10 cellular contexts compared by ENCODE assay signal in the genomic region with DNA sequence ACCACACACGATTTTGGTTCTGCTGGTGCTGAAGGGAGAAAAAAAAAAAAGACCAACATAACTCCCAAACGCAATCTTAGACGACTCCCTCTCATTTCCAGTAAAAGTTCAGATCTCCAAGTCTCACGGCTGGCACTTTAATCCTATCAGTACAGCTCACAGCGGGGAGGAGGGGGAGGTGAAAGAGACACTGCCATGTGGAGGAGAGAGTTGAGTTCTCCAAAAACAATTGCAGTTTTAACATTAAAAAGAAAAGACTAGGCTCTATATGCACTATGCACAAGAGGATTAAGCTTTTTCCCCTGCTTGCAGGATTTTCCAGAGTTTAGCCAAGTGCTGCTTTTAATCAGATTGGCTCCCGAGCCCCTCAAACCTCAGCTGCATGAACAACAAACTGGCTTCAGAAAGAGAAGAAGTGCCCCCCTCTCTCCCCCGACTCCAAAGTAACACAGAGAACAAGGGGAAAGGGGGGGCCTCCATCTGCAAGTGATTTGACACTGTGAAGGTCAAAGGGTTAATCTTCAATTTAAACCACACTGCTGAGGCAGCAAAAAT. TPM values are rescaled to one million over a fixed set of nuclear protein-coding genes. Genes with fewer than 3 reads are reported as not detected.
DNase-seq lines count a peak whose midpoint lies in the region; ATAC-seq and TF ChIP-seq lines count a peak whose summit lies in the region.
"Had no signal": no experiment of that assay in that cellular context is flagged by ENCODE, and none has a peak within 500 bp of the region (broad histone marks: within the 10 kb centered on the region; RNA-seq: fewer than 3 reads in every experiment).

No MANE protein-coding gene starts in this region.

- H3K27me3 Mint-ChIP-seq in IgD-negative memory B cell, result no peaks in the 10 kb centered on the region
- no peaks in the 10 kb centered on the region for H3K27me3 Mint-ChIP-seq in stimulated activated naive CD8-positive, alpha-beta T cell treated with anti-CD3 and anti-CD28 coated beads, Interleukin-15, amount 100 ng/mL, for 72 hours

- DNase-seq in smooth muscle cell (lab: John Stamatoyannopoulos, UW; ENCODE audit: unreplicated experiment) (peak; percentile 38), G401 (ENCODE audit: low spot score) (no peak), C1 segment of cervical spinal cord (lab: John Stamatoyannopoulos, UW) (no peak), DMS53 treated with DMSO at 0.1 percent for 48 hours (lab: John Stamatoyannopoulos, UW; ENCODE audit: unreplicated experiment) (no peak)
- no peak for DNase-seq in stimulated activated naive CD8-positive, alpha-beta T cell treated with anti-CD3 and anti-CD28 coated beads, Interleukin-15, amount 100 ng/mL, for 72 hours

- peak overlapping the region; percentile 92 to 97 (median 95) for H3K27ac Mint-ChIP-seq in IgD-negative memory B cell
- H3K27ac Mint-ChIP-seq in stimulated activated naive CD8-positive, alpha-beta T cell treated with anti-CD3 and anti-CD28 coated beads, Interleukin-15, amount 100 ng/mL, for 72 hours, result no peak overlapping the region

- H2AFZ ChIP-seq in smooth muscle cell (ENCODE audit: low read depth), result no peak overlapping the region

- no peaks in the 10 kb centered on the region for H3K9me3 Mint-ChIP-seq in IgD-negative memory B cell
- H3K9me3 Mint-ChIP-seq in stimulated activated naive CD8-positive, alpha-beta T cell treated with anti-CD3 and anti-CD28 coated beads, Interleukin-15, amount 100 ng/mL, for 72 hours, result no peaks in the 10 kb centered on the region

- in situ Hi-C loops in G401 (cut with HindIII; ENCODE audit: low sequenced_read_pairs), result no loop called here

- H3K4me2 ChIP-seq in smooth muscle cell, result peak overlapping the region; percentile 57

- H3K79me2 ChIP-seq in smooth muscle cell (ENCODE audit: low read depth), result peaks cover 5% of the 10 kb centered on the region

- H3K27ac ChIP-seq in VCaP (peak overlapping the region; percentile 51), smooth muscle cell (ENCODE audit: low read depth) (peak overlapping the region; percentile 82)
- H3K27ac ChIP-seq: HL-60 had no signal

- no peaks in the 10 kb centered on the region for H3K36me3 ChIP-seq in iPS-15b (ENCODE audit: control insufficient read depth, insufficient read depth, low read length)
- H3K36me3 ChIP-seq in smooth muscle cell (ENCODE audit: low read depth), result no peaks in the 10 kb centered on the region
- H3K36me3 ChIP-seq: ovary had no signal

- peaks cover 45 to 56% (median 49%) of the 10 kb centered on the region in 3 donors for H3K4me1 Mint-ChIP-seq in IgD-negative memory B cell
- H3K4me1 Mint-ChIP-seq in stimulated activated naive CD8-positive, alpha-beta T cell treated with anti-CD3 and anti-CD28 coated beads, Interleukin-15, amount 100 ng/mL, for 72 hours, result peaks cover 51% of the 10 kb centered on the region

- H3K9me3 ChIP-seq in iPS-15b (ENCODE audit: control insufficient read depth, insufficient read depth, low read length), result no peaks in the 10 kb centered on the region
- H3K9me3 ChIP-seq in smooth muscle cell (replicated peaks; ENCODE audit: low read depth), result no peaks in the 10 kb centered on the region
- H3K9me3 ChIP-seq: ovary had no signal

- H3F3A ChIP-seq in smooth muscle cell (ENCODE audit: low read depth), result peaks cover 35% of the 10 kb centered on the region

- peaks cover 56% of the 10 kb centered on the region for H3K4me1 ChIP-seq in iPS-15b (ENCODE audit: control insufficient read depth, insufficient read depth, low read length)
- H3K4me1 ChIP-seq in smooth muscle cell (ENCODE audit: low read depth), result peaks cover 76% of the 10 kb centered on the region

- no peaks in the 10 kb centered on the region for H4K20me1 ChIP-seq in smooth muscle cell (ENCODE audit: low read depth)

- H3K4me3 ChIP-seq in iPS-15b (ENCODE audit: low read depth, low read length), result peak overlapping the region; percentile 15
- peak overlapping the region; percentile 1 for H3K4me3 ChIP-seq in smooth muscle cell
- H3K4me3 ChIP-seq: ovary had no signal

- no peak for ATAC-seq in stimulated activated naive CD8-positive, alpha-beta T cell treated with anti-CD3 and anti-CD28 coated beads, Interleukin-15, amount 100 ng/mL, for 72 hours

- 17% methylated on average over 7 of the region's 7 CpGs for WGBS in smooth muscle cell (ENCODE audit: low lambda C conversion rate)

- peak overlapping the region in 3 of 4 donors; percentile 49 to 77 (median 71) for H3K4me3 Mint-ChIP-seq in IgD-negative memory B cell
- no peak overlapping the region for H3K4me3 Mint-ChIP-seq in stimulated activated naive CD8-positive, alpha-beta T cell treated with anti-CD3 and anti-CD28 coated beads, Interleukin-15, amount 100 ng/mL, for 72 hours

- peaks cover 4% of the 10 kb centered on the region for H3K36me3 Mint-ChIP-seq in IgD-negative memory B cell

- H3K9ac ChIP-seq in iPS-15b (ENCODE audit: low read depth, low read length) (no peak overlapping the region), smooth muscle cell (ENCODE audit: low read depth) (peak overlapping the region; percentile 17)

- no peaks in the 10 kb centered on the region for H3K27me3 ChIP-seq in iPS-15b (ENCODE audit: control insufficient read depth, insufficient read depth, low read length)
- no peaks in the 10 kb centered on the region for H3K27me3 ChIP-seq in smooth muscle cell (ENCODE audit: low read depth)
- H3K27me3 ChIP-seq: ovary had no signal

- TF ChIP-seq CTCF in VCaP (conservative IDR thresholded peaks at IDR 0.05) (no peak), smooth muscle cell (IDR thresholded peaks at IDR 0.05; ENCODE audit: borderline replicate concordance, insufficient read depth, poor library complexity, severe bottlenecking) (no peak)

RNA-seq across cellular contexts. Expression of a gene that starts 16.7 kb away (rescaled TPM):
- polyA plus RNA-seq in IgD-negative memory B cell (5.8 TPM), smooth muscle cell (3.6 and 7.5 TPM in 2 replicates)
- 9.1 and 11.2 TPM in 2 replicates for total RNA-seq in smooth muscle cell
- 8.1 and 14.3 TPM in 2 replicates for total RNA-seq in G401 (2014; rRNA removed; shearing (Covaris generic))

RNA-seq across cellular contexts. Expression of a gene that starts 53.0 kb away (rescaled TPM):
- 753 TPM for polyA plus RNA-seq in IgD-negative memory B cell
- 307 and 356 TPM in 2 replicates for total RNA-seq in smooth muscle cell
- polyA plus RNA-seq in smooth muscle cell, result 713 and 726 TPM in 2 replicates
- 194 and 205 TPM in 2 replicates for total RNA-seq in G401 (2014; rRNA removed; shearing (Covaris generic))

Comparison
In these comparisons a context has a peak if more than half of its experiments do, and no peak if none do; other contexts are left out.
1. H3K27ac Mint-ChIP-seq: peak in IgD-negative memory B cell (3 of 3); none in stimulated activated naive CD8-positive, alpha-beta T cell treated with anti-CD3 and anti-CD28 coated beads, Interleukin-15, amount 100 ng/mL, for 72 hours (0 of 2).
2. H3K4me3 Mint-ChIP-seq: peak in IgD-negative memory B cell (3 of 4); none in stimulated activated naive CD8-positive, alpha-beta T cell treated with anti-CD3 and anti-CD28 coated beads, Interleukin-15, amount 100 ng/mL, for 72 hours (0 of 2).